In the genomic region with DNA sequence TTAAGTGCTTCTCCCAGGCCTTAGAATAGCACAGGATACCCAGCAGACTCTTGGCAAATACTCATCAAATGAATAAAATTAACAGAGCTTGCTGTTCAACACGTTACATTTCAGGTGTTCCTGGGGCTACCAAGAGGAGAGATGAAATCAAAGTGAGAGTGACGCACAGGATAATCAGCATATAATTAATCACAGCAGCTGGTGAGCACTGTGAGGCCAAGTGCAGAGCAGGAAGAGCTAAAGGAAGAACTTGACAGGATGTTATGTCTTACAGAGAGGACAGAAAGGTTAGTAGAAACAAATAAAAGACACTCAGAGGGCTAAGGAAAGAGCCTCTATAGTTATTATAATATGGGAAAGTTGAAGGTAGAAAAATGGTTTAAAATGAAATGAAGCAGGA, we compare ENCODE assay signal across 28 cellular contexts. TPM values are rescaled to one million over a fixed set of nuclear protein-coding genes. Genes with fewer than 3 reads are reported as not detected.
DNase-seq lines count a peak whose midpoint lies in the region; ATAC-seq and TF ChIP-seq lines count a peak whose summit lies in the region.
"Had no signal": no experiment of that assay in that cellular context is flagged by ENCODE, and none has a peak within 500 bp of the region (broad histone marks: within the 10 kb centered on the region; RNA-seq: fewer than 3 reads in every experiment).

No MANE protein-coding gene starts in this region.

- CTCF ChIA-PET in CD8-positive, alpha-beta T cell (lab: Charles Lee), result interaction anchor here (1.0 to 2.6 kb wide), 3 partner anchors 9 to 251 kb away, joined by 3 to 10 read pairs (median 3); a partner anchor contains a TSS

- H3K36me3 Mint-ChIP-seq in activated T-helper 2 cell treated with anti-CD3 and anti-CD28 coated beads, Interferon-gamma antibody, Interleukin-2, Interleukin-4, amounts not matched to agents 10 μg/mL and 5 μg/mL and 100 μg/mL, durations not matched to agents 14 hours and 24 hours and 36 hours (ENCODE audit: low read depth), result peaks cover 83% of the 10 kb centered on the region
- peaks cover 87% of the 10 kb centered on the region for H3K36me3 Mint-ChIP-seq in CD8-positive, alpha-beta T cell

- TF ChIP-seq CTCF in heart left ventricle (IDR thresholded peaks at IDR 0.05) (no peak), neural cell (IDR thresholded peaks at IDR 0.05; ENCODE audit: poor library complexity, severe bottlenecking) (no peak)
- no peak for TF ChIP-seq CTCF in CD8-positive, alpha-beta T cell (IDR thresholded peaks at IDR 0.05)

- H3K9me3 ChIP-seq in heart left ventricle (no peaks in the 10 kb centered on the region), neural cell (ENCODE audit: low read length) (no peaks in the 10 kb centered on the region)
- no peaks in the 10 kb centered on the region for H3K9me3 ChIP-seq in CD8-positive, alpha-beta T cell (ENCODE audit: low read length)
- H3K9me3 ChIP-seq: A549, adrenal gland, Caco-2, left lung, MG63, right lobe of liver, vagina had no signal

- DNase-seq in activated CD4-positive, CD25-positive, alpha-beta regulatory T cell treated with anti-CD3 and anti-CD28 coated beads, Interleukin-2, amount 50 U/mL, for 72 hours, result no peak
- DNase-seq in heart left ventricle, result no peak
- no peak for DNase-seq in Right ventricle myocardium inferior (ENCODE audit: missing footprints)
- no peak for DNase-seq in activated T-helper 2 cell treated with anti-CD3 and anti-CD28 coated beads, Interferon-gamma antibody, Interleukin-2, Interleukin-4, amounts not matched to agents 10 μg/mL and 5 μg/mL and 100 μg/mL, durations not matched to agents 14 hours and 24 hours and 36 hours (ENCODE audit: low spot score)
- DNase-seq in germinal center (ENCODE audit: low spot score), result no peak
- no peak for DNase-seq in CD8-positive, alpha-beta T cell
- DNase-seq: activated CD8-positive, alpha-beta memory T cell treated with anti-CD3 and anti-CD28 coated beads for 24 hours; activated T-cell treated with anti-CD3 and anti-CD28 coated beads, Interleukin-2, amount 50 U/mL, for 4 hours; adrenal gland; Caco-2; DND-41; effector CD8-positive, alpha-beta T cell; foreskin melanocyte; left lung; MG63; natural killer cell; NCI-H1694; NCI-H526; right lobe of liver; stimulated activated CD4-positive, alpha-beta T cell treated with anti-CD3 and anti-CD28 coated beads, Interleukin-12 subunit alpha, Interleukin-12 subunit beta, amount 100 ng/mL, for 4 hours; stimulated activated CD4-positive, alpha-beta T cell treated with anti-CD3 and anti-CD28 coated beads, Interleukin-4, amount 100 ng/mL, for 4 hours; stimulated activated naive CD4-positive, alpha-beta T cell treated with Interleukin-2 at 50 U/mL for 16 hours had no signal

- H3K27me3 ChIP-seq in heart left ventricle, result no peaks in the 10 kb centered on the region
- no peaks in the 10 kb centered on the region for H3K27me3 ChIP-seq in neural cell (ENCODE audit: insufficient read depth, low read depth, low read length)
- no peaks in the 10 kb centered on the region for H3K27me3 ChIP-seq in CD8-positive, alpha-beta T cell (ENCODE audit: insufficient read depth, low read length)
- H3K27me3 ChIP-seq: adrenal gland, left lung, MG63, right lobe of liver, vagina had no signal

- no peak overlapping the region for H3K4me3 ChIP-seq in heart left ventricle
- H3K4me3 ChIP-seq in neural cell (ENCODE audit: low read length), result peak overlapping the region; percentile 13
- no peak overlapping the region for H3K4me3 ChIP-seq in CD8-positive, alpha-beta T cell (ENCODE audit: low read depth, low read length)
- H3K4me3 ChIP-seq: A549, adrenal gland, left lung, MG63, right lobe of liver, vagina had no signal

- no peak overlapping the region for H3K9ac ChIP-seq in neural cell (ENCODE audit: low read length)

- peak overlapping the region; percentile 36 for H3K27ac Mint-ChIP-seq in activated T-helper 2 cell treated with anti-CD3 and anti-CD28 coated beads, Interferon-gamma antibody, Interleukin-2, Interleukin-4, amounts not matched to agents 10 μg/mL and 5 μg/mL and 100 μg/mL, durations not matched to agents 14 hours and 24 hours and 36 hours
- no peak overlapping the region for H3K27ac Mint-ChIP-seq in CD8-positive, alpha-beta T cell

- no peaks in the 10 kb centered on the region for H3F3A ChIP-seq in neural cell (ENCODE audit: insufficient read depth, low read length, poor library complexity, severe bottlenecking)

- no peak for TF ChIP-seq EP300 in neural cell (conservative IDR thresholded peaks at IDR 0.05; ENCODE audit: poor library complexity, severe bottlenecking)

- peaks cover 0 to 48% (median 9%) of the 10 kb centered on the region in 12 donors for H3K4me1 ChIP-seq in heart left ventricle
- H3K4me1 ChIP-seq in CD8-positive, alpha-beta T cell (ENCODE audit: insufficient read depth, low read length), result no peaks in the 10 kb centered on the region
- H3K4me1 ChIP-seq: adrenal gland, Caco-2, left lung, right lobe of liver, vagina had no signal

- H2AFZ ChIP-seq in neural cell (ENCODE audit: low read depth, low read length), result no peak overlapping the region

- H3K9me2 ChIP-seq in neural cell (ENCODE audit: insufficient read depth, low read length), result no peaks in the 10 kb centered on the region

- 29 to 50% (median 36%) methylated on average over 2 of the region's 2 CpGs for WGBS in heart left ventricle, 4 donors

- H3K4me3 Mint-ChIP-seq in activated T-helper 2 cell treated with anti-CD3 and anti-CD28 coated beads, Interferon-gamma antibody, Interleukin-2, Interleukin-4, amounts not matched to agents 10 μg/mL and 5 μg/mL and 100 μg/mL, durations not matched to agents 14 hours and 24 hours and 36 hours (ENCODE audit: low read depth), result no peak overlapping the region
- H3K4me3 Mint-ChIP-seq in CD8-positive, alpha-beta T cell, result no peak overlapping the region
- H3K4me3 Mint-ChIP-seq: activated T-cell treated with anti-CD3 and anti-CD28 coated beads, Interleukin-2, amount 50 U/mL, for 4 hours; brain; natural killer cell had no signal

- H3K79me2 ChIP-seq in neural cell (replicated peaks; ENCODE audit: insufficient read depth, low read length), result peaks cover 26% of the 10 kb centered on the region

- POLR2A ChIA-PET in CD8-positive, alpha-beta T cell (lab: Charles Lee), result interaction anchor here (2.6 kb wide), 1 partner anchor 9 kb away, joined by 16 read pairs; a partner anchor contains a TSS

- no peaks in the 10 kb centered on the region for H3K27me3 Mint-ChIP-seq in activated T-helper 2 cell treated with anti-CD3 and anti-CD28 coated beads, Interferon-gamma antibody, Interleukin-2, Interleukin-4, amounts not matched to agents 10 μg/mL and 5 μg/mL and 100 μg/mL, durations not matched to agents 14 hours and 24 hours and 36 hours (ENCODE audit: low read depth)
- H3K27me3 Mint-ChIP-seq in CD8-positive, alpha-beta T cell (ENCODE audit: low read depth), result no peaks in the 10 kb centered on the region
- H3K27me3 Mint-ChIP-seq: brain had no signal

- no peak for TF ChIP-seq POLR2A in heart left ventricle (IDR thresholded peaks at IDR 0.05)

- H3K27ac ChIP-seq in heart left ventricle (peak overlapping the region in 10 of 12 donors; percentile 0 to 94 (median 77)), neural cell (ENCODE audit: low read length) (peak overlapping the region; percentile 31)
- no peak overlapping the region for H3K27ac ChIP-seq in CD8-positive, alpha-beta T cell (ENCODE audit: low read depth, low read length)
- H3K27ac ChIP-seq: A549, adrenal gland, left lung, right lobe of liver, vagina had no signal

- no peak overlapping the region for H3K4me2 ChIP-seq in neural cell (ENCODE audit: low read length)
- H3K4me2 ChIP-seq: A549 had no signal

- intact Hi-C loops in heart left ventricle (cut with DNase I), result no loop called here
- intact Hi-C loops in Right ventricle myocardium inferior (cut with DNase I), result no loop called here
- intact Hi-C loops in activated T-helper 2 cell treated with anti-CD3 and anti-CD28 coated beads, Interferon-gamma antibody, Interleukin-2, Interleukin-4, amounts not matched to agents 10 μg/mL and 5 μg/mL and 100 μg/mL, durations not matched to agents 14 hours and 24 hours and 36 hours (cut with micrococcal nuclease), result no loop called here
- intact Hi-C loops in CD8-positive, alpha-beta T cell (cut with DNase I, micrococcal nuclease), result no loop called here

- H3K9me3 Mint-ChIP-seq in activated T-helper 2 cell treated with anti-CD3 and anti-CD28 coated beads, Interferon-gamma antibody, Interleukin-2, Interleukin-4, amounts not matched to agents 10 μg/mL and 5 μg/mL and 100 μg/mL, durations not matched to agents 14 hours and 24 hours and 36 hours, result no peaks in the 10 kb centered on the region
- no peaks in the 10 kb centered on the region for H3K9me3 Mint-ChIP-seq in CD8-positive, alpha-beta T cell
- H3K9me3 Mint-ChIP-seq: activated T-cell treated with anti-CD3 and anti-CD28 coated beads, Interleukin-2, amount 50 U/mL, for 4 hours; brain; natural killer cell had no signal

- no peak for TF ChIP-seq RAD21 in neural cell (conservative IDR thresholded peaks at IDR 0.05)

- peak; percentile 86 to 90 for ATAC-seq in activated CD4-positive, CD25-positive, alpha-beta regulatory T cell treated with anti-CD3 and anti-CD28 coated beads, Interleukin-2, amount 50 U/mL, for 24 hours
- ATAC-seq in heart left ventricle, result peak in 3 of 4 donors; percentile 38 to 61 (median 56)
- no peak for ATAC-seq in Right ventricle myocardium inferior
- no peak for ATAC-seq in CD8-positive, alpha-beta T cell
- ATAC-seq: A549, esophagus mucosa, left lung, natural killer cell had no signal

- peaks cover 0 to 65% (median 22%) of the 10 kb centered on the region in 9 donors for H3K36me3 ChIP-seq in heart left ventricle
- H3K36me3 ChIP-seq in neural cell (ENCODE audit: insufficient read depth, low read length), result no peaks in the 10 kb centered on the region
- peaks cover 6% of the 10 kb centered on the region for H3K36me3 ChIP-seq in CD8-positive, alpha-beta T cell (ENCODE audit: insufficient read depth, low read length)
- H3K36me3 ChIP-seq: right lobe of liver had no signal

- H4K20me1 ChIP-seq in neural cell (ENCODE audit: insufficient read depth), result no peaks in the 10 kb centered on the region

- H3K4me1 Mint-ChIP-seq in activated T-helper 2 cell treated with anti-CD3 and anti-CD28 coated beads, Interferon-gamma antibody, Interleukin-2, Interleukin-4, amounts not matched to agents 10 μg/mL and 5 μg/mL and 100 μg/mL, durations not matched to agents 14 hours and 24 hours and 36 hours (ENCODE audit: low read depth), result peaks cover 53% of the 10 kb centered on the region
- peaks cover 52% of the 10 kb centered on the region for H3K4me1 Mint-ChIP-seq in CD8-positive, alpha-beta T cell (ENCODE audit: low read depth)

RNA-seq across cellular contexts. Expression of a gene that starts 8.8 kb away (rescaled TPM):
- total RNA-seq in heart left ventricle, result 10 to 100 TPM; 30.9 to 61.6 (median 42.6) TPM
- 10 to 100 TPM; 42.6 to 69.3 TPM for polyA plus RNA-seq in heart left ventricle
- 70.1 TPM for total RNA-seq in Right ventricle myocardium inferior
- total RNA-seq in activated T-helper 2 cell treated with anti-CD3 and anti-CD28 coated beads, Interferon-gamma antibody, Interleukin-2, Interleukin-4, amounts not matched to agents 10 μg/mL and 5 μg/mL and 100 μg/mL, durations not matched to agents 14 hours and 24 hours and 36 hours, result 52.4 and 54.8 TPM in 2 replicates
- polyA plus RNA-seq in neural cell, result 85.6 and 104 TPM in 2 replicates
- 54.0 and 54.1 TPM in 2 replicates for polyA minus RNA-seq in neural cell
- 1 to 10 TPM; 2.4 TPM for total RNA-seq in CD8-positive, alpha-beta T cell

RNA-seq across cellular contexts. Expression of a gene that starts 19.9 kb away (rescaled TPM):
- total RNA-seq in heart left ventricle (10 to 100 TPM; 54.2 to 86.2 (median 75.5) TPM), Right ventricle myocardium inferior (79.4 TPM)
- polyA plus RNA-seq in heart left ventricle (10 to 100 TPM; 34.0 to 55.9 TPM), neural cell (24.6 and 27.8 TPM in 2 replicates)
- 28.4 and 29.9 TPM in 2 replicates for total RNA-seq in activated T-helper 2 cell treated with anti-CD3 and anti-CD28 coated beads, Interferon-gamma antibody, Interleukin-2, Interleukin-4, amounts not matched to agents 10 μg/mL and 5 μg/mL and 100 μg/mL, durations not matched to agents 14 hours and 24 hours and 36 hours
- 36.3 and 39.9 TPM in 2 replicates for polyA minus RNA-seq in neural cell
- 10 to 100 TPM; 22.2 TPM for total RNA-seq in CD8-positive, alpha-beta T cell

RNA-seq across cellular contexts. Expression of a gene that starts 26.6 kb away (rescaled TPM):
- total RNA-seq in heart left ventricle (100 to 1,000 TPM in 1 of 9 donors, 10 to 100 TPM in 7, 1 to 10 TPM in 1; 5.2 to 111 (median 28.4) TPM), Right ventricle myocardium inferior (10.9 TPM)
- polyA plus RNA-seq in heart left ventricle (10 to 100 TPM in 1 of 2 donors, 1 to 10 TPM in 1; 4.0 to 12.1 TPM), neural cell (8.7 and 9.5 TPM in 2 replicates)
- total RNA-seq in activated T-helper 2 cell treated with anti-CD3 and anti-CD28 coated beads, Interferon-gamma antibody, Interleukin-2, Interleukin-4, amounts not matched to agents 10 μg/mL and 5 μg/mL and 100 μg/mL, durations not matched to agents 14 hours and 24 hours and 36 hours, result 2.0 and 2.1 TPM in 2 replicates
- 9.3 and 11.5 TPM in 2 replicates for polyA minus RNA-seq in neural cell
- total RNA-seq in CD8-positive, alpha-beta T cell, result under 1 TPM; 0.33 to 0.49 TPM
- total RNA-seq: Caco-2 had no signal

Comparison
In these comparisons a context has a peak if more than half of its experiments do, and no peak if none do; other contexts are left out.
1. ATAC-seq: peak in activated CD4-positive, CD25-positive, alpha-beta regulatory T cell treated with anti-CD3 and anti-CD28 coated beads, Interleukin-2, amount 50 U/mL, for 24 hours (2 of 2) and heart left ventricle (3 of 4); none in Right ventricle myocardium inferior (single experiment) and CD8-positive, alpha-beta T cell (single experiment).
2. RNA of a gene that starts 8.8 kb away (total RNA-seq): 70.1 TPM in Right ventricle myocardium inferior (single experiment), 52.4 to 54.8 TPM in activated T-helper 2 cell treated with anti-CD3 and anti-CD28 coated beads, Interferon-gamma antibody, Interleukin-2, Interleukin-4, amounts not matched to agents 10 μg/mL and 5 μg/mL and 100 μg/mL, durations not matched to agents 14 hours and 24 hours and 36 hours and 30.9 to 61.6 TPM in heart left ventricle; 2.4 TPM in CD8-positive, alpha-beta T cell; every median in the first group is over 4 times any median in the second.